ENCODE assay signal across 15 cellular contexts in genomic region chr5:172414618-172415599, GRCh38. TPM values are rescaled to one million over a fixed set of nuclear protein-coding genes. Genes with fewer than 3 reads are reported as not detected.
DNase-seq lines count a peak whose midpoint lies in the region; ATAC-seq, FAIRE-seq and TF ChIP-seq lines count a peak whose summit lies in the region.
"Had no signal": no experiment of that assay in that cellular context is flagged by ENCODE, and none has a peak within 500 bp of the region (broad histone marks: within the 10 kb centered on the region; RNA-seq: fewer than 3 reads in every experiment).

No MANE protein-coding gene starts in this region.

- H3K36me3 ChIP-seq in GM23248 (ENCODE audit: low read depth) (no peaks in the 10 kb centered on the region), adipocyte (ENCODE audit: control insufficient read depth, insufficient read depth, low read length, severe bottlenecking) (peaks cover 11% of the 10 kb centered on the region), keratinocyte (ENCODE audit: control insufficient read depth in 2 of 2, extremely low read depth in 1 of 2, insufficient read depth in 2 of 2, low read length in 2 of 2) (peaks cover 0 to 2% of the 10 kb centered on the region in 2 experiments), small intestine (ENCODE audit: control insufficient read depth in 2 of 2, insufficient read depth in 2 of 2, low read length in 2 of 2) (no peaks in the 10 kb centered on the region)

- H3K4me3 ChIP-seq in GM23248 (no peak overlapping the region), adipocyte (ENCODE audit: low read length) (no peak overlapping the region), keratinocyte (ENCODE audit: control insufficient read depth in 2 of 3, extremely low read depth in 1 of 3, insufficient read depth in 2 of 3, low read depth in 1 of 3, low read length in 3 of 3) (no peak overlapping the region), small intestine (ENCODE audit: low read depth in 1 of 2, low read length in 2 of 2) (no peak overlapping the region)
- H3K4me3 ChIP-seq: PC-9 had no signal

- no peaks in the 10 kb centered on the region for H3K9me3 Mint-ChIP-seq in activated CD4-positive, alpha-beta memory T cell treated with anti-CD3 and anti-CD28 coated beads for 36 hours
- H3K9me3 Mint-ChIP-seq: endodermal cell had no signal

- DNase-seq in GM23248 (peak; percentile 83), adipocyte (ENCODE audit: low read depth) (peak; percentile 53), keratinocyte (ENCODE audit: low read depth, low spot score) (no peak), small intestine (peak; percentile 15), GM20000 (ENCODE audit: low spot score) (no peak)
- no peak for DNase-seq in activated CD4-positive, alpha-beta memory T cell treated with anti-CD3 and anti-CD28 coated beads for 36 hours
- DNase-seq: activated gamma-delta T cell, DMS 273 treated with DMSO at 0.1 percent for 48 hours, endodermal cell, HCEC 1CT, NCI-H1436, retina had no signal

- no peak for ATAC-seq in HG02938 (IDR thresholded peaks at IDR 0.05; ENCODE audit: unreplicated experiment)
- ATAC-seq in HG03442 (IDR thresholded peaks at IDR 0.05; ENCODE audit: unreplicated experiment) = no peak

- H3K4me2 ChIP-seq in GM23248 (ENCODE audit: unreplicated experiment) (peak overlapping the region; percentile 23), keratinocyte (ENCODE audit: control insufficient read depth, extremely low read depth, insufficient read depth, low read depth, low read length) (peak overlapping the region; percentile 38)
- H3K4me2 ChIP-seq: PC-9 had no signal

- TF ChIP-seq CTCF in keratinocyte (optimal IDR thresholded peaks at IDR 0.05 in 1 of 3, IDR thresholded peaks at IDR 0.05 in 1 of 3, conservative IDR thresholded peaks at IDR 0.05 in 1 of 3; ENCODE audit: extremely low read depth in 1 of 3, insufficient read depth in 2 of 3, low read length in 3 of 3) = no peak
- no peak for TF ChIP-seq CTCF in GM20000 (IDR thresholded peaks at IDR 0.05; ENCODE audit: extremely low read depth, missing control alignments)

- POLR2A ChIA-PET in activated CD4-positive, alpha-beta memory T cell treated with anti-CD3 and anti-CD28 coated beads for 36 hours (lab: Charles Lee) = no interaction called here

- FAIRE-seq in keratinocyte (lab: Jason Lieb, UNC) = peak; percentile 76
- FAIRE-seq in small intestine (lab: Jason Lieb, UNC) = no peak

- no peak overlapping the region for H3K27ac Mint-ChIP-seq in activated CD4-positive, alpha-beta memory T cell treated with anti-CD3 and anti-CD28 coated beads for 36 hours
- H3K27ac Mint-ChIP-seq: endodermal cell had no signal

- no peaks in the 10 kb centered on the region for H3K27me3 ChIP-seq in GM23248 (replicated peaks; ENCODE audit: insufficient read depth)
- H3K27me3 ChIP-seq in adipocyte (replicated peaks; ENCODE audit: control insufficient read depth, insufficient read depth, low read length) = no peaks in the 10 kb centered on the region
- H3K27me3 ChIP-seq in keratinocyte (ENCODE audit: control insufficient read depth, extremely low read depth, insufficient read depth, low read length) = no peaks in the 10 kb centered on the region
- H3K27me3 ChIP-seq in small intestine (ENCODE audit: control insufficient read depth in 2 of 2, insufficient read depth in 2 of 2, low read length in 2 of 2) = no peaks in the 10 kb centered on the region

- no peaks in the 10 kb centered on the region for H3K9me3 ChIP-seq in GM23248 (ENCODE audit: low read depth)
- no peaks in the 10 kb centered on the region for H3K9me3 ChIP-seq in adipocyte (ENCODE audit: control insufficient read depth, low read length)
- H3K9me3 ChIP-seq in keratinocyte (ENCODE audit: control insufficient read depth, low read depth, low read length) = no peaks in the 10 kb centered on the region
- no peaks in the 10 kb centered on the region for H3K9me3 ChIP-seq in small intestine (ENCODE audit: control insufficient read depth, low read depth)

- in situ Hi-C loops in GM23248 (cut with MboI) = no loop called here

- no peaks in the 10 kb centered on the region for H3K9me2 ChIP-seq in GM23248 (ENCODE audit: insufficient read depth)

- peaks cover 75% of the 10 kb centered on the region for H3K4me1 ChIP-seq in GM23248 (ENCODE audit: insufficient read depth)
- peaks cover 85% of the 10 kb centered on the region for H3K4me1 ChIP-seq in adipocyte (ENCODE audit: control insufficient read depth, insufficient read depth, low read length)
- H3K4me1 ChIP-seq in keratinocyte (ENCODE audit: control insufficient read depth, extremely low read depth, insufficient read depth, low read length) = peaks cover 55% of the 10 kb centered on the region
- H3K4me1 ChIP-seq in small intestine (ENCODE audit: control insufficient read depth in 2 of 2, insufficient read depth in 1 of 2, low read depth in 1 of 2, low read length in 1 of 2) = peaks cover 2 to 8% of the 10 kb centered on the region in 2 donors

- H2AFZ ChIP-seq in GM23248 (no peak overlapping the region), keratinocyte (ENCODE audit: control insufficient read depth, low read length) (no peak overlapping the region)
- H2AFZ ChIP-seq: PC-9 had no signal

- no peaks in the 10 kb centered on the region for H4K20me1 ChIP-seq in GM23248 (ENCODE audit: insufficient read depth)
- peaks cover 11% of the 10 kb centered on the region for H4K20me1 ChIP-seq in keratinocyte (ENCODE audit: control insufficient read depth, extremely low read depth, insufficient read depth, low read length)

- peak overlapping the region; percentile 22 for H3K27ac ChIP-seq in GM23248
- no peak overlapping the region for H3K27ac ChIP-seq in keratinocyte (ENCODE audit: control insufficient read depth, insufficient read depth, low read length)
- H3K27ac ChIP-seq in small intestine (ENCODE audit: low read depth in 1 of 2, low read length in 1 of 2) = peak overlapping the region in 1 of 2 donors; percentile 26
- H3K27ac ChIP-seq: PC-9 had no signal

- no peaks in the 10 kb centered on the region for H3K36me3 Mint-ChIP-seq in activated CD4-positive, alpha-beta memory T cell treated with anti-CD3 and anti-CD28 coated beads for 36 hours

- H3K4me3 Mint-ChIP-seq in activated CD4-positive, alpha-beta memory T cell treated with anti-CD3 and anti-CD28 coated beads for 36 hours = no peak overlapping the region
- H3K4me3 Mint-ChIP-seq: endodermal cell had no signal

- H3F3A ChIP-seq in GM23248 (ENCODE audit: insufficient read depth) = peaks cover 61% of the 10 kb centered on the region

- H3K9ac ChIP-seq in GM23248 (peak overlapping the region; percentile 0; the same call in 1 of the 2 replicates), adipocyte (ENCODE audit: low read length) (peak overlapping the region; percentile 83), keratinocyte (ENCODE audit: control insufficient read depth, extremely low read depth, insufficient read depth, low read length) (no peak overlapping the region)

- CTCF ChIA-PET in activated CD4-positive, alpha-beta memory T cell treated with anti-CD3 and anti-CD28 coated beads for 36 hours (lab: Charles Lee) = interaction anchor here (0.9 kb wide), 1 partner anchor 35 kb away, joined by 3 read pairs; no protein-coding TSS in a partner anchor

- peaks cover 22% of the 10 kb centered on the region for H3K4me1 Mint-ChIP-seq in activated CD4-positive, alpha-beta memory T cell treated with anti-CD3 and anti-CD28 coated beads for 36 hours (ENCODE audit: low read depth)

- intact Hi-C loops in activated CD4-positive, alpha-beta memory T cell treated with anti-CD3 and anti-CD28 coated beads for 36 hours (cut with micrococcal nuclease) = loop anchor here (5.0 kb wide), 2 partner anchors 238 to 303 kb away; no protein-coding TSS in a partner anchor

- WGBS in GM23248 (ENCODE audit: low coverage in 1 of 2, low lambda C conversion rate in 2 of 2, missing lambda C conversion rate in 2 of 2), 2 experiments = 31 to 38% methylated on average over 13 of the region's 13 CpGs
- WGBS in small intestine, 3 donors = 51 to 62% (median 60%) methylated on average over 13 of the region's 13 CpGs

- H3K79me2 ChIP-seq in GM23248 (ENCODE audit: insufficient read depth) (peaks cover 21% of the 10 kb centered on the region; the same call in 1 of the 2 replicates), keratinocyte (ENCODE audit: control insufficient read depth, insufficient read depth, low read length) (no peaks in the 10 kb centered on the region)

- dilution Hi-C loops in keratinocyte (cut with MboI; ENCODE audit: extremely low pct_ligation_motif_present, low sequenced_read_pairs) = no loop called here

- H3K9me1 ChIP-seq in keratinocyte (ENCODE audit: control insufficient read depth, extremely low read depth, insufficient read depth, low read length) = no peaks in the 10 kb centered on the region

- peaks cover 8% of the 10 kb centered on the region for H3K27me3 Mint-ChIP-seq in activated CD4-positive, alpha-beta memory T cell treated with anti-CD3 and anti-CD28 coated beads for 36 hours

RNA-seq across cellular contexts. Expression of gene SH3PXD2B, which starts 39.4 kb away (rescaled TPM):
- 19.8 and 20.7 TPM in 2 replicates for total RNA-seq in GM23248 (2014; rRNA removed; shearing (Covaris generic))
- polyA plus RNA-seq in GM23248 (2016; fragmentation: Nextera tagmentation; extraction: Ambion mirVana) (15.2 and 15.5 TPM in 2 replicates), keratinocyte (17.3 to 17.9 TPM (median 17.6 TPM) in 3 replicates), small intestine (10 to 100 TPM in 1 of 3 donors, 1 to 10 TPM in 2; 1.1 to 11.0 (median 1.9) TPM)
- polyA plus RNA-seq in keratinocyte (2011; ENCODE audit: low read depth) = 5.2 TPM
- polyA plus RNA-seq in keratinocyte (2011; cell fraction: cytosol; rRNA removed) = 13.7 and 14.4 TPM in 2 replicates
- 32.5 and 36.6 TPM in 2 replicates for polyA plus RNA-seq in keratinocyte (2011; cell fraction: nucleus; rRNA removed)
- 12.3 and 19.7 TPM in 2 replicates for polyA plus RNA-seq in keratinocyte (2012; ENCODE audit: low replicate concordance)
- 25.1 to 32.8 TPM (median 25.9 TPM) in 3 replicates for polyA minus RNA-seq in keratinocyte
- 21.7 TPM for polyA minus RNA-seq in keratinocyte (2011; cell fraction: cytosol; rRNA and poly(A)+ RNA removed)
- 27.1 and 42.1 TPM in 2 replicates for polyA minus RNA-seq in keratinocyte (2011; cell fraction: nucleus; rRNA and poly(A)+ RNA removed)
- total RNA-seq in activated CD4-positive, alpha-beta memory T cell treated with anti-CD3 and anti-CD28 coated beads for 36 hours = 1 to 10 TPM in 1 of 2 experiments, under 1 TPM in 1; 0.99 to 1.1 TPM

Comparison
In these comparisons a context has a peak if more than half of its experiments do, and no peak if none do; other contexts are left out.
1. DNase-seq: peak in GM23248 (single experiment), adipocyte (single experiment) and small intestine (single experiment); none in keratinocyte (single experiment), activated CD4-positive, alpha-beta memory T cell treated with anti-CD3 and anti-CD28 coated beads for 36 hours (single experiment) and GM20000 (single experiment).